1 cellular context compared by ENCODE assay signal in the genomic region with DNA sequence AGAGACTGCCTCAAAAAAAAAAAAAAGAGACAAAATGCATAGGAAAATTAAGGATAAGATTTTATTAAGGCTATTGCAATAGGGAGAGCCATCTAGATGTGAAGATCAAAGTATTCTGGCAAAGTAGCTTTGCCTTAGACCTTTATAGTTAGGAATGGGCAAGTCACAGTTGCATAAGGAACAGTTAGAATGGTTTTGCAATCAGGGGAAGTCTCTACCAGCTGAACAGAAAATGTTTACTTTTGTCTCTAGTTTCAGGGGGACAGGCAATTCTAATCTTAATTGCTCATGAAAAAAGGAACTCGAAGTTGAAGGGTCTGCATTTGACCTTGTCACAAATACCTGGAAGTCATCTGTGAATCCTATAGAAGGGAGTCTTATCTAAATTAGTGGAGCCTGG.
TF ChIP-seq lines count a peak whose summit lies in the region.

No MANE protein-coding gene starts in this region.

TF ChIP-seq in K562, 482 proteins besides CTCF, POLR2A, EP300 and RAD21:
- TF ChIP-seq TGIF2 (CRISPR knock-in tag; IDR thresholded peaks at IDR 0.05) (no peak), CEBPB (tag; IDR thresholded peaks at IDR 0.05) (peak; percentile 51)
TF ChIP-seq in K562: peak in this region for 1.
